In genomic region chr9:137068539-137069507, GRCh38 we compare ENCODE assay signal across 1 cellular context.
TF ChIP-seq lines count a peak whose summit lies in the region.

No MANE protein-coding gene starts in this region.

TF ChIP-seq in SK-N-SH, 30 proteins besides CTCF, POLR2A, EP300 and RAD21 (continued from another document):
- no peak for TF ChIP-seq TEAD4 (IDR thresholded peaks at IDR 0.05; ENCODE audit: borderline replicate concordance, insufficient read depth)
- TF ChIP-seq NRF1 (IDR thresholded peaks at IDR 0.05; ENCODE audit: low read depth, low read length): no peak
